13 cellular contexts compared by ENCODE assay signal in genomic region chr18:63553117-63553516, GRCh38. TPM values are rescaled to one million over a fixed set of nuclear protein-coding genes. Genes with fewer than 3 reads are reported as not detected.
A peak's percentile ranks its signal among the peaks of the same experiment; 100 is the strongest.
DNase-seq lines count a peak whose midpoint lies in the region; ATAC-seq and TF ChIP-seq lines count a peak whose summit lies in the region.
"Had no signal": no experiment of that assay in that cellular context is flagged by ENCODE, and none has a peak within 500 bp of the region (broad histone marks: within the 10 kb centered on the region; RNA-seq: fewer than 3 reads in every experiment).

No MANE protein-coding gene starts in this region.

- H3K9me3 Mint-ChIP-seq in CD8-positive, alpha-beta memory T cell, result no peaks in the 10 kb centered on the region
- H3K9me3 Mint-ChIP-seq: activated T-helper 1 cell treated with anti-CD3 and anti-CD28 coated beads, Interleukin-12 subunit alpha, Interleukin-12 subunit beta, Interleukin-2, Interleukin-4 antibody, amounts not matched to agents 30 ng/mL and 10 ng/mL and 1 ng/mL, durations not matched to agents 14 hours and 24 hours and 36 hours; IgD-negative memory B cell had no signal

- no peaks in the 10 kb centered on the region for H3K36me3 Mint-ChIP-seq in CD8-positive, alpha-beta memory T cell
- H3K36me3 Mint-ChIP-seq: IgD-negative memory B cell had no signal

- peak overlapping the region in 1 of 8 donors; percentile 27 for H3K27ac Mint-ChIP-seq in CD8-positive, alpha-beta memory T cell
- H3K27ac Mint-ChIP-seq: activated T-helper 1 cell treated with anti-CD3 and anti-CD28 coated beads, Interleukin-12 subunit alpha, Interleukin-12 subunit beta, Interleukin-2, Interleukin-4 antibody, amounts not matched to agents 30 ng/mL and 10 ng/mL and 1 ng/mL, durations not matched to agents 14 hours and 24 hours and 36 hours; IgD-negative memory B cell had no signal

- H3K9me3 ChIP-seq in CD8-positive, alpha-beta memory T cell (ENCODE audit: low read length), result no peaks in the 10 kb centered on the region

- H3K4me3 Mint-ChIP-seq in CD8-positive, alpha-beta memory T cell, result no peak overlapping the region
- H3K4me3 Mint-ChIP-seq: activated T-helper 1 cell treated with anti-CD3 and anti-CD28 coated beads, Interleukin-12 subunit alpha, Interleukin-12 subunit beta, Interleukin-2, Interleukin-4 antibody, amounts not matched to agents 30 ng/mL and 10 ng/mL and 1 ng/mL, durations not matched to agents 14 hours and 24 hours and 36 hours; IgD-negative memory B cell had no signal

- peak; percentile 9 for DNase-seq in Daoy (ENCODE audit: low read depth)
- peak; percentile 66 for DNase-seq in OCI-M1 (lab: John Stamatoyannopoulos, UW)
- peak; percentile 62 for DNase-seq in fibroblast of pulmonary artery (ENCODE audit: low read depth)
- DNase-seq in putamen (ENCODE audit: low spot score), result peak; percentile 6
- no peak for DNase-seq in CD8-positive, alpha-beta memory T cell
- no peak for DNase-seq in NCI-H510A treated with DMSO at 0.1 percent for 48 hours (lab: John Stamatoyannopoulos, UW)
- DNase-seq: stimulated activated naive CD8-positive, alpha-beta T cell treated with anti-CD3 and anti-CD28 coated beads, Interleukin-15, Interleukin-2, amounts not matched to agents 100 U/mL and 50 U/mL, for 24 hours had no signal

- CTCF ChIA-PET in CD8-positive, alpha-beta memory T cell (lab: Charles Lee), result no interaction called here

- H3K4me1 ChIP-seq in CD8-positive, alpha-beta memory T cell (ENCODE audit: insufficient read depth, low read length), result no peaks in the 10 kb centered on the region

- no peak for ATAC-seq in GM18511 (IDR thresholded peaks at IDR 0.05; ENCODE audit: unreplicated experiment)
- ATAC-seq in HG02885 (IDR thresholded peaks at IDR 0.05; ENCODE audit: poor library complexity, unreplicated experiment), result no peak
- ATAC-seq: Panc1; stimulated activated naive CD8-positive, alpha-beta T cell treated with anti-CD3 and anti-CD28 coated beads, Interleukin-15, Interleukin-2, amounts not matched to agents 100 U/mL and 50 U/mL, for 24 hours had no signal

- no peak for TF ChIP-seq CTCF in fibroblast of pulmonary artery (IDR thresholded peaks at IDR 0.05; ENCODE audit: low read length, missing control alignments)

- peaks cover 0 to 9% of the 10 kb centered on the region in 2 donors for H3K27me3 Mint-ChIP-seq in CD8-positive, alpha-beta memory T cell

- H3K36me3 ChIP-seq in CD8-positive, alpha-beta memory T cell (ENCODE audit: insufficient read depth, low read length), result no peaks in the 10 kb centered on the region

- H3K4me3 ChIP-seq in fibroblast of pulmonary artery (replicated peaks; ENCODE audit: low read depth, low read length), result no peak overlapping the region
- no peak overlapping the region for H3K4me3 ChIP-seq in CD8-positive, alpha-beta memory T cell (ENCODE audit: low read length)

- no peaks in the 10 kb centered on the region for H3K4me1 Mint-ChIP-seq in CD8-positive, alpha-beta memory T cell

- H3K27ac ChIP-seq in CD8-positive, alpha-beta memory T cell (ENCODE audit: low read depth, low read length), result no peak overlapping the region

- POLR2A ChIA-PET in CD8-positive, alpha-beta memory T cell (lab: Charles Lee), result no interaction called here

- H3K27me3 ChIP-seq in CD8-positive, alpha-beta memory T cell (ENCODE audit: insufficient read depth, low read length, poor library complexity, severe bottlenecking), result no peaks in the 10 kb centered on the region

RNA-seq across cellular contexts. Expression of gene SERPINB12, which starts 10.9 kb away (rescaled TPM):
- not detected in 2 replicates for total RNA-seq in Daoy (2014; rRNA removed; shearing (Covaris generic))
- not detected for total RNA-seq in CD8-positive, alpha-beta memory T cell
- not detected for polyA plus RNA-seq in CD8-positive, alpha-beta memory T cell
- total RNA-seq: activated T-helper 1 cell treated with anti-CD3 and anti-CD28 coated beads, Interleukin-12 subunit alpha, Interleukin-12 subunit beta, Interleukin-2, Interleukin-4 antibody, amounts not matched to agents 30 ng/mL and 10 ng/mL and 1 ng/mL, durations not matched to agents 14 hours and 24 hours and 36 hours; pulmonary artery endothelial cell had no signal
- polyA plus RNA-seq: IgD-negative memory B cell had no signal

RNA-seq across cellular contexts. Expression of gene SERPINB13, which starts 34.0 kb away (rescaled TPM):
- not detected in 2 replicates for total RNA-seq in Daoy (2014; rRNA removed; shearing (Covaris generic))
- total RNA-seq in CD8-positive, alpha-beta memory T cell, result not detected
- polyA plus RNA-seq in CD8-positive, alpha-beta memory T cell, result not detected
- total RNA-seq: activated T-helper 1 cell treated with anti-CD3 and anti-CD28 coated beads, Interleukin-12 subunit alpha, Interleukin-12 subunit beta, Interleukin-2, Interleukin-4 antibody, amounts not matched to agents 30 ng/mL and 10 ng/mL and 1 ng/mL, durations not matched to agents 14 hours and 24 hours and 36 hours; pulmonary artery endothelial cell had no signal
- polyA plus RNA-seq: IgD-negative memory B cell had no signal

Comparison
In these comparisons a context has a peak if more than half of its experiments do, and no peak if none do; other contexts are left out.
1. DNase-seq: peak in Daoy (single experiment), OCI-M1 (single experiment), fibroblast of pulmonary artery (single experiment) and putamen (single experiment); none in CD8-positive, alpha-beta memory T cell (0 of 5) and NCI-H510A treated with DMSO at 0.1 percent for 48 hours (single experiment).